Comparison of ENCODE assay signal across 1 cellular context in genomic region chr10:6194291-6194690, GRCh38.
TF ChIP-seq lines count a peak whose summit lies in the region.

No MANE protein-coding gene starts in this region.

TF ChIP-seq in endothelial cell of umbilical vein, 7 proteins besides CTCF, POLR2A, EP300 and RAD21 (continued from another document):
- no peak for TF ChIP-seq EZH2 (IDR thresholded peaks at IDR 0.05; ENCODE audit: borderline replicate concordance, low read depth, low read length, severe bottlenecking)
